In the genomic region with DNA sequence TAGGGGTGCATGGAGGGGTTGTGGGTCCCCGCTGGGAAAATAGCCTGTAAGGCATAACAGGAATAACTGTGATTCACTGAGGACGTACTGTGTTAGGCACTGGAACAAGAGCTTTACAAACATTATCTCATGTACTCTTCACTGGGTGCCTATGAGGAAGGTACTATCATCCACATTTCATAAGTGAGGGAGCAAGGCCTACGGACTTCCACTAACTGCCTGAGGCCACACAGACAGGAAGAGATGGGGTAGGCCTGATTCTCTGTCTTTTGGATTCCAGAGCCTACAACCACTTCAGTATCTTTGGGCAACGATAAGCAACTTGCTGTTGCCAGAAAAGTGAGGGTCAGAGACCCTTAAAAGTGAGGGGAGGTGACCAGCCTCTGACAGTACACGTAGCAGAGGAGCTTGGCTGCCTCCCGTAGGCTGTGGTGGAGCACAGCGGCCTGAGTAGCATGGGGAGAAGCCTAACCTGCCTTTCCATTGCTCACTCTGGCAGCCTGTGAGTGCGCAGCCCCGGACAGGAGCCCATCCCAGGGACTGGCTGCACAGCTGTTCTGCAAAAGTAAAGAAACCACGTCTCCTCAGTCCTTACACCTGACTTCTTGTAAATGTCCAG, we compare ENCODE assay signal across 8 cellular contexts. TPM values are rescaled to one million over a fixed set of nuclear protein-coding genes. Genes with fewer than 3 reads are reported as not detected.
A peak's percentile ranks its signal among the peaks of the same experiment; 100 is the strongest.
DNase-seq lines count a peak whose midpoint lies in the region; ATAC-seq and TF ChIP-seq lines count a peak whose summit lies in the region.

No MANE protein-coding gene starts in this region.

- H3K27ac ChIP-seq in RWPE2 (ENCODE audit: poor library complexity, severe bottlenecking) = no peak overlapping the region
- peak overlapping the region; percentile 82 for H3K27ac ChIP-seq in left ventricle myocardium inferior (replicated peaks)

- H3K4me3 ChIP-seq in RWPE2 (ENCODE audit: severe bottlenecking) (no peak overlapping the region), left ventricle myocardium inferior (no peak overlapping the region)

- no peaks in the 10 kb centered on the region for H3K27me3 ChIP-seq in RWPE2 (ENCODE audit: insufficient read depth, poor library complexity, severe bottlenecking)
- no peaks in the 10 kb centered on the region for H3K27me3 ChIP-seq in left ventricle myocardium inferior (ENCODE audit: low read depth)

- intact Hi-C loops in left ventricle myocardium inferior (cut with micrococcal nuclease) = no loop called here

- CTCF ChIA-PET in activated CD8-positive, alpha-beta memory T cell treated with anti-CD3 and anti-CD28 coated beads, Interleukin-2, amount 10 ng/mL, durations not matched to agents 7 days and 5 days (lab: Charles Lee) = interaction anchor here (1.5 kb wide), 1 partner anchor 732 kb away, joined by 6 read pairs; no protein-coding TSS in a partner anchor

- H3K9me3 ChIP-seq in RWPE2 (ENCODE audit: severe bottlenecking) = no peaks in the 10 kb centered on the region
- H3K9me3 ChIP-seq in left ventricle myocardium inferior (replicated peaks) = no peaks in the 10 kb centered on the region

- peaks cover 12% of the 10 kb centered on the region for H3K4me1 Mint-ChIP-seq in activated CD8-positive, alpha-beta memory T cell treated with anti-CD3 and anti-CD28 coated beads, Interleukin-2, amount 10 ng/mL, durations not matched to agents 7 days and 5 days

- H3K4me1 ChIP-seq in RWPE2 (ENCODE audit: insufficient read depth, poor library complexity, severe bottlenecking) (no peaks in the 10 kb centered on the region), left ventricle myocardium inferior (peaks cover 28% of the 10 kb centered on the region)

- no peak overlapping the region for H3K27ac Mint-ChIP-seq in activated CD8-positive, alpha-beta memory T cell treated with anti-CD3 and anti-CD28 coated beads, Interleukin-2, amount 10 ng/mL, durations not matched to agents 7 days and 5 days

- ATAC-seq in GM18868 (IDR thresholded peaks at IDR 0.05; ENCODE audit: unreplicated experiment) = peak; percentile 54
- ATAC-seq in RWPE2 (ENCODE audit: low read depth) = peak; percentile 73
- ATAC-seq in activated CD8-positive, alpha-beta memory T cell treated with anti-CD3 and anti-CD28 coated beads, Interleukin-2, amount 10 ng/mL, durations not matched to agents 7 days and 5 days = no peak
- ATAC-seq in HG02623 (IDR thresholded peaks at IDR 0.05; ENCODE audit: unreplicated experiment) = no peak
- ATAC-seq in GM18520 (IDR thresholded peaks at IDR 0.05; ENCODE audit: unreplicated experiment) = no peak

- TF ChIP-seq CTCF in RWPE2 (IDR thresholded peaks at IDR 0.05; ENCODE audit: poor library complexity, severe bottlenecking) (peak; percentile 53), left ventricle myocardium inferior (IDR thresholded peaks at IDR 0.05; ENCODE audit: borderline replicate concordance) (peak; percentile 16)

- H3K36me3 Mint-ChIP-seq in activated CD8-positive, alpha-beta memory T cell treated with anti-CD3 and anti-CD28 coated beads, Interleukin-2, amount 10 ng/mL, durations not matched to agents 7 days and 5 days = no peaks in the 10 kb centered on the region

- H3K36me3 ChIP-seq in RWPE2 (ENCODE audit: low read depth) (no peaks in the 10 kb centered on the region), left ventricle myocardium inferior (no peaks in the 10 kb centered on the region)

- DNase-seq in AG08396 (ENCODE audit: low spot score) = peak; percentile 13
- DNase-seq in RWPE2 (ENCODE audit: low spot score) = no peak
- no peak for DNase-seq in left ventricle myocardium inferior
- DNase-seq in activated CD8-positive, alpha-beta memory T cell treated with anti-CD3 and anti-CD28 coated beads, Interleukin-2, amount 10 ng/mL, durations not matched to agents 7 days and 5 days = no peak
- DNase-seq in COR-L47 (lab: John Stamatoyannopoulos, UW) = no peak

- peaks cover 59% of the 10 kb centered on the region for H3K27me3 Mint-ChIP-seq in activated CD8-positive, alpha-beta memory T cell treated with anti-CD3 and anti-CD28 coated beads, Interleukin-2, amount 10 ng/mL, durations not matched to agents 7 days and 5 days

- H3K9me3 Mint-ChIP-seq in activated CD8-positive, alpha-beta memory T cell treated with anti-CD3 and anti-CD28 coated beads, Interleukin-2, amount 10 ng/mL, durations not matched to agents 7 days and 5 days (ENCODE audit: low read depth) = no peaks in the 10 kb centered on the region

- no peak overlapping the region for H3K4me3 Mint-ChIP-seq in activated CD8-positive, alpha-beta memory T cell treated with anti-CD3 and anti-CD28 coated beads, Interleukin-2, amount 10 ng/mL, durations not matched to agents 7 days and 5 days

RNA-seq across cellular contexts. Expression of a gene that starts 30.4 kb away (rescaled TPM):
- total RNA-seq in left ventricle myocardium inferior = 141 TPM
- 100 to 1,000 TPM; 160 to 198 TPM for total RNA-seq in activated CD8-positive, alpha-beta memory T cell treated with anti-CD3 and anti-CD28 coated beads, Interleukin-2, amount 10 ng/mL, durations not matched to agents 7 days and 5 days

RNA-seq across cellular contexts. Expression of a gene that starts 31.5 kb away (rescaled TPM):
- 8.6 TPM for total RNA-seq in left ventricle myocardium inferior
- total RNA-seq in activated CD8-positive, alpha-beta memory T cell treated with anti-CD3 and anti-CD28 coated beads, Interleukin-2, amount 10 ng/mL, durations not matched to agents 7 days and 5 days = 10 to 100 TPM; 25.6 to 26.8 TPM

Comparison
In these comparisons a context has a peak if more than half of its experiments do, and no peak if none do; other contexts are left out.
1. ATAC-seq: peak in GM18868 (single experiment) and RWPE2 (single experiment); none in activated CD8-positive, alpha-beta memory T cell treated with anti-CD3 and anti-CD28 coated beads, Interleukin-2, amount 10 ng/mL, durations not matched to agents 7 days and 5 days (single experiment), HG02623 (single experiment) and GM18520 (single experiment).